7 cellular contexts compared by ENCODE assay signal in the genomic region with DNA sequence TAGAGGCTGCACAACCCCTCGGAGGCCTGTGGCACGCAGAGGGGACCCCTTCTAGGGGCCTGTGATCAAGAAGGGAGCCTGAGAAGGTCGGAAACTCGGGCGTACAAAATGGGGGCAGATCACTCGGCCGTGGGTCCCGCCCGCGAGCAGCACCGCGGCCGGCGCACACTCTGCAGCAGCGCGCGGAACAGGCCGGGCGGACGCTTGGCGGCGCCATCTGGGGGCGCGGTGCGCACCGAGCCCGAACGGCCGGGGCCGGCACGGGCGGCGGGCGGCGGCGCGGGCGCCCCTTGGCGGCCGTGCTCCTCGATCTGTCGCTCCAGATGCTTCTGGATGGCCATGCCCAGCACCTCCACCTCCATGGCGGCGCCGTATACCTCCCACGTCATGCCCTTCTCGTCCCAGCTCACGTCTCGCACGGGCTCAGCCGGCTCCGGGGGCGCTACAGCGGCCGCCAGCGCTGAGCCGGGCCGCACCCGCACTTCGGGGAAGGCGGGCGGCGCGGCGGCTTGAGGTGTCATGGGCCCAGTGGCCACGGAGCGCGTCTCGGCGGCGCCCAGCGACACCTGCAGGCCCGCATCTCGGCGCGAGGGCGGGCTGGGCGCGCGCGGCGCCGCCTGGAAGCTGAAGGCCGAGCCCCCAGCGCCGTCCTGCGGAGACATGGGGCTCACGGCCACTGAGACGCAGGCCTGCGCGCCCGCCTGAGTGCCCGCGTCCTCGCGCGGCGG.
A peak's percentile ranks its signal among the peaks of the same experiment; 100 is the strongest.
DNase-seq lines count a peak whose midpoint lies in the region; ATAC-seq and TF ChIP-seq lines count a peak whose summit lies in the region.

No MANE protein-coding gene starts in this region.

- peaks cover 21% of the 10 kb centered on the region for H3K4me1 Mint-ChIP-seq in stimulated activated naive CD8-positive, alpha-beta T cell treated with anti-CD3 and anti-CD28 coated beads, Interleukin-15, amount 100 ng/mL, for 72 hours

- H3K36me3 ChIP-seq in mucosa of rectum (ENCODE audit: control insufficient read depth in 2 of 2, insufficient read depth in 2 of 2, low read length in 2 of 2), result peaks cover 2% of the 10 kb centered on the region in 2 donors

- H3K9ac ChIP-seq in mucosa of rectum (ENCODE audit: low read depth in 1 of 2, low read length in 2 of 2), result peak overlapping the region in 1 of 2 donors; percentile 27

- peak; percentile 62 for ATAC-seq in GM21619 (IDR thresholded peaks at IDR 0.05; ENCODE audit: unreplicated experiment)
- peak; percentile 83 to 90 for ATAC-seq in activated CD4-positive, CD25-positive, alpha-beta regulatory T cell treated with anti-CD3 and anti-CD28 coated beads, Interleukin-2, amount 50 U/mL, for 24 hours
- ATAC-seq in stimulated activated naive CD8-positive, alpha-beta T cell treated with anti-CD3 and anti-CD28 coated beads, Interleukin-15, amount 100 ng/mL, for 72 hours, result peak; percentile 85
- no peak for ATAC-seq in GM19397 (IDR thresholded peaks at IDR 0.05; ENCODE audit: unreplicated experiment)

- H3K9me3 Mint-ChIP-seq in stimulated activated naive CD8-positive, alpha-beta T cell treated with anti-CD3 and anti-CD28 coated beads, Interleukin-15, amount 100 ng/mL, for 72 hours, result no peaks in the 10 kb centered on the region

- no peak overlapping the region for H3K27ac ChIP-seq in mucosa of rectum (ENCODE audit: low read depth in 2 of 2, low read length in 2 of 2)

- peak; percentile 37 for DNase-seq in choroid plexus epithelial cell (ENCODE audit: low read depth)
- DNase-seq in stimulated activated naive CD8-positive, alpha-beta T cell treated with anti-CD3 and anti-CD28 coated beads, Interleukin-15, amount 100 ng/mL, for 72 hours, result peak; percentile 75 to 81
- DNase-seq in superior temporal gyrus (ENCODE audit: extremely low spot score), result no peak

- peaks cover 3 to 5% of the 10 kb centered on the region in 2 donors for H3K4me1 ChIP-seq in mucosa of rectum (ENCODE audit: control insufficient read depth in 2 of 2, insufficient read depth in 2 of 2, low read length in 2 of 2)

- H3K27me3 Mint-ChIP-seq in stimulated activated naive CD8-positive, alpha-beta T cell treated with anti-CD3 and anti-CD28 coated beads, Interleukin-15, amount 100 ng/mL, for 72 hours, result peaks cover 32% of the 10 kb centered on the region

- H3K27me3 ChIP-seq in mucosa of rectum (ENCODE audit: control insufficient read depth in 2 of 2, insufficient read depth in 2 of 2, low read length in 2 of 2), result no peaks in the 10 kb centered on the region

- no peak overlapping the region for H3K27ac Mint-ChIP-seq in stimulated activated naive CD8-positive, alpha-beta T cell treated with anti-CD3 and anti-CD28 coated beads, Interleukin-15, amount 100 ng/mL, for 72 hours

- no peaks in the 10 kb centered on the region for H3K9me3 ChIP-seq in mucosa of rectum (ENCODE audit: control insufficient read depth in 2 of 2, low read length in 2 of 2)

- peak overlapping the region; percentile 42 for H3K4me3 ChIP-seq in choroid plexus epithelial cell (ENCODE audit: low read depth, low read length)
- peak overlapping the region; percentile 47 to 48 for H3K4me3 ChIP-seq in mucosa of rectum (ENCODE audit: low read length in 2 of 2)

- peak; percentile 21 for TF ChIP-seq CTCF in choroid plexus epithelial cell (conservative IDR thresholded peaks at IDR 0.05; ENCODE audit: low read depth, low read length)

- peak overlapping the region; percentile 71 to 82 for H3K4me3 Mint-ChIP-seq in stimulated activated naive CD8-positive, alpha-beta T cell treated with anti-CD3 and anti-CD28 coated beads, Interleukin-15, amount 100 ng/mL, for 72 hours
